In the genomic region with DNA sequence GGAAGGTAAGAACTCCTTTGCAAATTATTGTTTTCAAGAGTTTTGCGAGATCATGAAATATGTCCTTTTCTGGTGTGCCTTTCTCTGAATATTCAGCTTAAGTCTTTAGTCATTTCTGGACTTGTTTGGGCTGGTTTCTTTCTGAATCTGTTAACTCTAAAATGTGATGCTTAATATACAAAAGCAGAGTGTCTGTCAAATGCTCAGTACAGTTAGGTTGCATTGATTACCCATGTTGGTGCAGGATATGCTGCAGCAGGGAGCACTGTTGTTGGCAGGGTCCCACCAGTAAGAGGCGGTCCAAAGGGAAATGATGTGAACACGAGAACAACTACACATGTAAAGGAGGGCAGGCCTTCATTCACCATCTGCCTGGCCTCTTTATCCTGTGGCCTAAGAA, we compare ENCODE assay signal across 23 cellular contexts.
"Had no signal": no experiment of that assay in that cellular context is flagged by ENCODE, and none has a peak within 500 bp of the region (broad histone marks: within the 10 kb centered on the region; RNA-seq: fewer than 3 reads in every experiment).

No MANE protein-coding gene starts in this region.

- H3K9me3 Mint-ChIP-seq: activated B cell treated with CpG ODN at 0.5 μM for 24 hours; activated CD4-positive, alpha-beta T cell treated with anti-CD3 and anti-CD28 coated beads, Interleukin-2, amount 10 ng/mL, durations not matched to agents 7 days and 5 days; activated naive CD8-positive, alpha-beta T cell treated with anti-CD3 and anti-CD28 coated beads, Interleukin-2, amount 10 ng/mL, durations not matched to agents 7 days and 5 days; activated T-cell treated with anti-CD3 and anti-CD28 coated beads, Interleukin-2, amount 50 U/mL, for 4 hours; central memory CD8-positive, alpha-beta T cell; stimulated activated naive B cell treated with anti-CD40 and anti-IgM and Interleukin-4, amounts not matched to agents 10 μg/mL and 1 μg/mL and 100 μg/mL, for 72 hours had no signal

- H3K9me3 ChIP-seq: colonic mucosa, esophagus muscularis mucosa, heart right ventricle, left ventricle myocardium inferior, prostate gland, right atrium auricular region, thoracic aorta, upper lobe of right lung had no signal

- H3K27me3 ChIP-seq: colonic mucosa, esophagus muscularis mucosa, heart right ventricle, right atrium auricular region, upper lobe of right lung had no signal

- H3K4me3 Mint-ChIP-seq: activated B cell treated with CpG ODN at 0.5 μM for 24 hours; activated CD4-positive, alpha-beta T cell treated with anti-CD3 and anti-CD28 coated beads, Interleukin-2, amount 10 ng/mL, durations not matched to agents 7 days and 5 days; activated naive CD8-positive, alpha-beta T cell treated with anti-CD3 and anti-CD28 coated beads, Interleukin-2, amount 10 ng/mL, durations not matched to agents 7 days and 5 days; activated T-cell treated with anti-CD3 and anti-CD28 coated beads, Interleukin-2, amount 50 U/mL, for 4 hours; central memory CD8-positive, alpha-beta T cell; stimulated activated naive B cell treated with anti-CD40 and anti-IgM and Interleukin-4, amounts not matched to agents 10 μg/mL and 1 μg/mL and 100 μg/mL, for 72 hours had no signal

- H3K4me1 Mint-ChIP-seq: activated B cell treated with CpG ODN at 0.5 μM for 24 hours; activated CD4-positive, alpha-beta T cell treated with anti-CD3 and anti-CD28 coated beads, Interleukin-2, amount 10 ng/mL, durations not matched to agents 7 days and 5 days; activated naive CD8-positive, alpha-beta T cell treated with anti-CD3 and anti-CD28 coated beads, Interleukin-2, amount 10 ng/mL, durations not matched to agents 7 days and 5 days; central memory CD8-positive, alpha-beta T cell; stimulated activated naive B cell treated with anti-CD40 and anti-IgM and Interleukin-4, amounts not matched to agents 10 μg/mL and 1 μg/mL and 100 μg/mL, for 72 hours had no signal

- H3K27ac Mint-ChIP-seq: activated B cell treated with CpG ODN at 0.5 μM for 24 hours; activated CD4-positive, alpha-beta T cell treated with anti-CD3 and anti-CD28 coated beads, Interleukin-2, amount 10 ng/mL, durations not matched to agents 7 days and 5 days; activated naive CD8-positive, alpha-beta T cell treated with anti-CD3 and anti-CD28 coated beads, Interleukin-2, amount 10 ng/mL, durations not matched to agents 7 days and 5 days had no signal

- H3K27me3 Mint-ChIP-seq: activated B cell treated with CpG ODN at 0.5 μM for 24 hours; activated CD4-positive, alpha-beta T cell treated with anti-CD3 and anti-CD28 coated beads, Interleukin-2, amount 10 ng/mL, durations not matched to agents 7 days and 5 days; activated naive CD8-positive, alpha-beta T cell treated with anti-CD3 and anti-CD28 coated beads, Interleukin-2, amount 10 ng/mL, durations not matched to agents 7 days and 5 days; central memory CD8-positive, alpha-beta T cell; stimulated activated naive B cell treated with anti-CD40 and anti-IgM and Interleukin-4, amounts not matched to agents 10 μg/mL and 1 μg/mL and 100 μg/mL, for 72 hours had no signal

- H3K27ac ChIP-seq: colonic mucosa, heart right ventricle, left ventricle myocardium inferior, prostate gland, right atrium auricular region, SK-N-MC, thoracic aorta, upper lobe of right lung had no signal

- DNase-seq: activated B cell treated with CpG ODN at 0.5 μM for 24 hours; activated CD4-positive, alpha-beta T cell treated with anti-CD3 and anti-CD28 coated beads, Interleukin-2, amount 10 ng/mL, durations not matched to agents 7 days and 5 days; activated gamma-delta T cell treated with Interleukin-2 at 50 U/mL for 16 hours; activated naive CD8-positive, alpha-beta T cell treated with anti-CD3 and anti-CD28 coated beads, Interleukin-2, amount 10 ng/mL, durations not matched to agents 7 days and 5 days; activated T-cell treated with anti-CD3 and anti-CD28 coated beads, Interleukin-2, amount 50 U/mL, for 4 hours; aorta; colonic mucosa; heart right ventricle; kidney glomerular epithelial cell; left ventricle myocardium inferior; mammary epithelial cell; midbrain; small intestine; stimulated activated CD4-positive, alpha-beta T cell treated with anti-CD3 and anti-CD28 coated beads, Interleukin-15, amount 100 ng/mL, for 24 hours; stimulated activated CD4-positive, alpha-beta T cell treated with anti-CD3 and anti-CD28 coated beads, Interleukin-2, amount 100 ng/mL, for 48 hours; stimulated activated naive B cell treated with anti-CD40 and anti-IgM and Interleukin-4, amounts not matched to agents 10 μg/mL and 1 μg/mL and 100 μg/mL, for 72 hours; upper lobe of right lung had no signal

- ATAC-seq: activated T-cell treated with anti-CD3 and anti-CD28 coated beads, Interleukin-2, amount 50 U/mL, for 4 hours; heart right ventricle; stimulated activated naive B cell treated with anti-CD40 and anti-IgM and Interleukin-4, amounts not matched to agents 10 μg/mL and 1 μg/mL and 100 μg/mL, for 72 hours; upper lobe of right lung had no signal

- H3K4me3 ChIP-seq: colonic mucosa, esophagus muscularis mucosa, heart right ventricle, left ventricle myocardium inferior, prostate gland, right atrium auricular region, SK-N-MC, thoracic aorta, upper lobe of right lung had no signal

- H3K4me1 ChIP-seq: colonic mucosa, heart right ventricle, left ventricle myocardium inferior, prostate gland, right atrium auricular region, upper lobe of right lung had no signal
